9 cellular contexts compared by ENCODE assay signal in genomic region chr11:2526808-2527381, GRCh38.
A peak's percentile ranks its signal among the peaks of the same experiment; 100 is the strongest.
DNase-seq lines count a peak whose midpoint lies in the region; ATAC-seq and TF ChIP-seq lines count a peak whose summit lies in the region.
"Had no signal": no experiment of that assay in that cellular context is flagged by ENCODE, and none has a peak within 500 bp of the region (broad histone marks: within the 10 kb centered on the region; RNA-seq: fewer than 3 reads in every experiment).

No MANE protein-coding gene starts in this region.

- no peak overlapping the region for H3K27ac ChIP-seq in right cardiac atrium (ENCODE audit: low read length)
- H3K27ac ChIP-seq: KMS-11 had no signal

- no peaks in the 10 kb centered on the region for H3K9me3 Mint-ChIP-seq in type B pancreatic cell

- H3K36me3 Mint-ChIP-seq in T-helper 17 cell (ENCODE audit: low read depth) (no peaks in the 10 kb centered on the region), type B pancreatic cell (no peaks in the 10 kb centered on the region)

- peak; percentile 33 for TF ChIP-seq CTCF in type B pancreatic cell (conservative IDR thresholded peaks at IDR 0.05)

- peaks cover 26% of the 10 kb centered on the region for H3K4me1 Mint-ChIP-seq in T-helper 17 cell
- H3K4me1 Mint-ChIP-seq in type B pancreatic cell (ENCODE audit: unreplicated experiment) = peaks cover 4% of the 10 kb centered on the region

- ATAC-seq in GM18498 (IDR thresholded peaks at IDR 0.05; ENCODE audit: unreplicated experiment) (peak; percentile 74), HG02623 (IDR thresholded peaks at IDR 0.05; ENCODE audit: unreplicated experiment) (peak; percentile 55), T-helper 17 cell (peak; percentile 63), right cardiac atrium (peak in 1 of 2 donors; percentile 25)

- H3K4me3 Mint-ChIP-seq in T-helper 17 cell (peak overlapping the region; percentile 82), type B pancreatic cell (no peak overlapping the region)

- no peaks in the 10 kb centered on the region for H3K27me3 ChIP-seq in right cardiac atrium (ENCODE audit: control insufficient read depth, insufficient read depth)

- H3K27me3 Mint-ChIP-seq in T-helper 17 cell = no peaks in the 10 kb centered on the region
- peaks cover 6% of the 10 kb centered on the region for H3K27me3 Mint-ChIP-seq in type B pancreatic cell

- no peaks in the 10 kb centered on the region for H3K4me1 ChIP-seq in right cardiac atrium (ENCODE audit: control insufficient read depth, insufficient read depth, low read length)

- WGBS in right cardiac atrium = 42% methylated on average over 25 of the region's 25 CpGs

- peak in 2 of 3 donors; percentile 7 to 9 for DNase-seq in T-helper 17 cell
- DNase-seq in right cardiac atrium = peak; percentile 51 to 83 (median 82)
- DNase-seq in type B pancreatic cell (ENCODE audit: extremely low spot score, unreplicated experiment) = peak; percentile 67
- no peak for DNase-seq in NCI-H1048 (lab: John Stamatoyannopoulos, UW)
- DNase-seq in SK-N-DZ (ENCODE audit: low spot score) = no peak
- DNase-seq in NCI-H524 treated with DMSO at 0.1 percent for 48 hours (lab: John Stamatoyannopoulos, UW) = no peak

- intact Hi-C loops in right cardiac atrium (cut with DNase I) = loop anchor here in 1 of 4 donors (10.0 kb wide), 1 partner anchor 332 kb away; no protein-coding TSS in a partner anchor

- no peak overlapping the region for H3K4me3 ChIP-seq in right cardiac atrium (ENCODE audit: low read length)

- H3K27ac Mint-ChIP-seq in T-helper 17 cell (peak overlapping the region; percentile 79), type B pancreatic cell (no peak overlapping the region)

- no peaks in the 10 kb centered on the region for H3K9me3 ChIP-seq in T-helper 17 cell (ENCODE audit: control insufficient read depth, low read length, poor library complexity, severe bottlenecking)
- no peaks in the 10 kb centered on the region for H3K9me3 ChIP-seq in right cardiac atrium (ENCODE audit: control insufficient read depth, low read length)

Comparison
In these comparisons a context has a peak if more than half of its experiments do, and no peak if none do; other contexts are left out.
1. DNase-seq: peak in T-helper 17 cell (2 of 3), right cardiac atrium (3 of 3) and type B pancreatic cell (single experiment); none in NCI-H1048 (single experiment), SK-N-DZ (single experiment) and NCI-H524 treated with DMSO at 0.1 percent for 48 hours (single experiment).